In the genomic region with DNA sequence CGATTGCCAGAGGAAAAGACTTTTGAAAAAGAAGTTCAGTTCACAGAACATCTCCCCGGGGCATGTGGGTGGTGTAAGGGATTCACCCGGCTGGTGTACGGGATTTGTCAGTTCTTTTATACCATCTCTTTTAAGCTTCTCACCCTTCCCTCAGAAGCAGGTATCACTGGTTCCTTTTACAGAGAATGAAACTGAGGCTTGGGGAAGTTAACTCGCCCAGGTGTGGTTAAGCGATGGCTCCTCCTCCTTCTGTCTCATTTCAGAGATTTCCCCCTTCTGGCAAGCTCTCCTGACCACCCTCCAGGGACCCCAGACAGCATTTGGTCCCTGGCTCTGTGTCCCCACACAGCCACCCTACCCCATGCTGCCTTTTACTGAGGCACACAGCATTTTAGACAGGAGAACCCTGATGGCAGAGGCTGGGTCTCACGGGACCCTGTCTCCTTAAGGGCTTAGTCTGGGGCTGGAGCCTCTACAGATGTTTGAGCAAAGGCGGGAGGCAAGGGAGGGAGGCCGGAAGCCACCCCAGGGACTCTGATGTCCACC, we compare ENCODE assay signal across 8 cellular contexts. TPM values are rescaled to one million over a fixed set of nuclear protein-coding genes. Genes with fewer than 3 reads are reported as not detected.
DNase-seq lines count a peak whose midpoint lies in the region; ATAC-seq, FAIRE-seq and TF ChIP-seq lines count a peak whose summit lies in the region.

No MANE protein-coding gene starts in this region.

- H3K27ac ChIP-seq in kidney (ENCODE audit: low read depth in 2 of 2, low read length in 2 of 2): peak overlapping the region; percentile 53 to 59

- no peak for TF ChIP-seq CTCF in kidney (IDR thresholded peaks at IDR 0.05; ENCODE audit: borderline replicate concordance, extremely low read depth, insufficient read depth)

- intact Hi-C loops in kidney (cut with DNase I): no loop called here

- no peaks in the 10 kb centered on the region for H3K36me3 ChIP-seq in kidney (ENCODE audit: control insufficient read depth in 1 of 2, insufficient read depth in 2 of 2, low read length in 2 of 2)

- ATAC-seq in GM18520 (IDR thresholded peaks at IDR 0.05; ENCODE audit: unreplicated experiment) (peak; percentile 20), HG02943 (IDR thresholded peaks at IDR 0.05; ENCODE audit: low read depth, unreplicated experiment) (peak; percentile 29)
- ATAC-seq in stimulated activated naive CD8-positive, alpha-beta T cell treated with anti-CD3 and anti-CD28 coated beads, Interleukin-15, Interleukin-2, amounts not matched to agents 100 U/mL and 50 U/mL, for 24 hours: peak; percentile 9

- H3K4me3 ChIP-seq in kidney (ENCODE audit: low read length in 2 of 2): no peak overlapping the region

- peak; percentile 42 for DNase-seq in activated CD4-positive, alpha-beta T cell treated with anti-CD3 and anti-CD28 coated beads, Interleukin-2, amount 50 U/mL, for 1 hour
- DNase-seq in kidney: no peak
- DNase-seq in stimulated activated naive CD8-positive, alpha-beta T cell treated with anti-CD3 and anti-CD28 coated beads, Interleukin-15, Interleukin-2, amounts not matched to agents 100 U/mL and 50 U/mL, for 24 hours: peak; percentile 73
- no peak for DNase-seq in NCI-H226
- DNase-seq in AG20443 (ENCODE audit: low spot score): no peak
- no peak for DNase-seq in NCI-H526 (lab: John Stamatoyannopoulos, UW)

- no peak for FAIRE-seq in kidney (lab: Jason Lieb, UNC)

- no peaks in the 10 kb centered on the region for H3K9me3 ChIP-seq in kidney (ENCODE audit: control insufficient read depth in 1 of 2, low read length in 2 of 2)

- H3K9ac ChIP-seq in kidney (ENCODE audit: low read length in 2 of 2): peak overlapping the region in 1 of 2 donors; percentile 12

- peaks cover 0 to 14% of the 10 kb centered on the region in 2 donors for H3K4me1 ChIP-seq in kidney (ENCODE audit: control insufficient read depth in 1 of 2, insufficient read depth in 1 of 2, low read depth in 1 of 2, low read length in 2 of 2)

RNA-seq across cellular contexts. Expression of a gene that starts 2.8 kb away (rescaled TPM):
- 128 TPM for total RNA-seq in kidney
- polyA plus RNA-seq in kidney (ENCODE audit: insufficient read depth, low read depth, low replicate concordance): 30.8 TPM

Comparison
In these comparisons a context has a peak if more than half of its experiments do, and no peak if none do; other contexts are left out.
1. DNase-seq: peak in activated CD4-positive, alpha-beta T cell treated with anti-CD3 and anti-CD28 coated beads, Interleukin-2, amount 50 U/mL, for 1 hour (single experiment) and stimulated activated naive CD8-positive, alpha-beta T cell treated with anti-CD3 and anti-CD28 coated beads, Interleukin-15, Interleukin-2, amounts not matched to agents 100 U/mL and 50 U/mL, for 24 hours (single experiment); none in kidney (single experiment), NCI-H226 (single experiment), AG20443 (single experiment) and NCI-H526 (0 of 2).
2. Peak in every context shown above with its lines, with median percentiles within 50 percentile points of each other: ATAC-seq.